2 cellular contexts compared by ENCODE assay signal in genomic region chr3:27328982-27329762, GRCh38. TPM values are rescaled to one million over a fixed set of nuclear protein-coding genes. Genes with fewer than 3 reads are reported as not detected.
"Had no signal": no experiment of that assay in that cellular context is flagged by ENCODE, and none has a peak within 500 bp of the region (broad histone marks: within the 10 kb centered on the region; RNA-seq: fewer than 3 reads in every experiment).

No MANE protein-coding gene starts in this region.

RNA-seq across cellular contexts. Expression of gene NEK10, which starts 40.0 kb away (rescaled TPM):
- total RNA-seq: vagina had no signal
- polyA plus RNA-seq: naive thymus-derived CD8-positive, alpha-beta T cell had no signal
